ENCODE assay signal across 8 cellular contexts in genomic region chr12:51951199-51951842, GRCh38.
A peak's percentile ranks its signal among the peaks of the same experiment; 100 is the strongest.
DNase-seq lines count a peak whose midpoint lies in the region; ATAC-seq and TF ChIP-seq lines count a peak whose summit lies in the region.

Gene ACVR1B (plus strand): TSS chr12:51951699. CDS start chr12:51951744, 45 bp downstream.

- peak within 1 kb of the TSS; percentile 88 for H3K4me2 ChIP-seq in OCI-LY1 (ENCODE audit: low read length)

- H3F3A ChIP-seq in OCI-LY1 (ENCODE audit: insufficient read depth, low read length): no peaks in the 10 kb centered on the region

- no peaks in the 10 kb centered on the region for H3K9me3 ChIP-seq in OCI-LY1 (ENCODE audit: low read length)

- no peaks in the 10 kb centered on the region for H4K20me1 ChIP-seq in OCI-LY1 (ENCODE audit: insufficient read depth, low read length)

- H3K4me1 ChIP-seq in OCI-LY1 (ENCODE audit: insufficient read depth, low read length, severe bottlenecking): peaks cover 21% of the 10 kb centered on the region

- DNase-seq in CD1c-positive myeloid dendritic cell (ENCODE audit: extremely low spot score) (peak; percentile 96), HuH-7.5 (ENCODE audit: low spot score) (peak; percentile 83), activated T-cell treated with anti-CD3 and anti-CD28 coated beads for 1 hour (ENCODE audit: low read depth) (peak; percentile 85), epidermal melanocyte (ENCODE audit: insufficient read length, low spot score) (peak; percentile 65), middle frontal gyrus (ENCODE audit: extremely low spot score, low spot score) (peak; percentile 88)
- peak; percentile 84 for DNase-seq in stimulated activated CD8-positive, alpha-beta memory T cell treated with anti-CD3 and anti-CD28 coated beads, Interleukin-15, amount 100 ng/mL, for 48 hours (ENCODE audit: low read depth in 2 of 2)

- peak within 1 kb of the TSS; percentile 79 for H3K4me3 ChIP-seq in OCI-LY1 (ENCODE audit: low read depth, low read length, poor library complexity, severe bottlenecking)

- TF ChIP-seq CTCF in OCI-LY1 (IDR thresholded peaks at IDR 0.05; ENCODE audit: low read length): no peak

- peak within 1 kb of the TSS; percentile 57 for H2AFZ ChIP-seq in OCI-LY1 (ENCODE audit: low read length)

- no peaks in the 10 kb centered on the region for H3K9me2 ChIP-seq in OCI-LY1 (ENCODE audit: low read depth, low read length)

- no peaks in the 10 kb centered on the region for H3K36me3 ChIP-seq in OCI-LY1 (ENCODE audit: insufficient read depth, low read length)

- ATAC-seq in GM21381 (IDR thresholded peaks at IDR 0.05; ENCODE audit: unreplicated experiment): peak; percentile 89

- H3K79me2 ChIP-seq in OCI-LY1 (ENCODE audit: insufficient read depth, low read length): no peaks in the 10 kb centered on the region

- H3K9ac ChIP-seq in OCI-LY1 (ENCODE audit: low read length): peak within 1 kb of the TSS; percentile 92

- H3K27me3 ChIP-seq in OCI-LY1 (ENCODE audit: insufficient read depth, low read length): no peaks in the 10 kb centered on the region

- no peak within 1 kb of the TSS for H3K27ac ChIP-seq in OCI-LY1 (ENCODE audit: low read depth, low read length, poor library complexity, severe bottlenecking)
